ENCODE assay signal across 21 cellular contexts in the genomic region with DNA sequence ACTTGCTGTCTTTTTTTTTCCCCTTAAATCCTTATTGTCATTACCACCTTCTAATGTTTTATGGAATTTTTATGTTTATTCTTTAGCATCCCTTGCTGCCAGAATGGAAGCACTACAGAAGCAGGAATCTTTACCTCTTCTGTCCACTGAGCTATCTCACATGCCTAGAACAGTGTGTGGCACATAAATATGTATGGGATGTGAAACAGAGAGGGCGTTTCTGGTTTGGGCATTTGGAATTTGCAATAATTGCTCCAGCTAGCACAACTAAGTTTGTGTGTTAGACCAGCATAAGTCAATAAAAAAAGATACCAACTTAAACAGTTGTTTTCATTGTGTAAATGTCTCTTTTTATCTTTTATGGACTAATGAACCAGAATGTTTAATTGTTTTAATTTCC.
"Had no signal": no experiment of that assay in that cellular context is flagged by ENCODE, and none has a peak within 500 bp of the region (broad histone marks: within the 10 kb centered on the region; RNA-seq: fewer than 3 reads in every experiment).

No MANE protein-coding gene starts in this region.

- H3K4me1 Mint-ChIP-seq: endodermal cell had no signal

- H3K4me3 ChIP-seq: coronary artery, esophagus squamous epithelium, gastrocnemius medialis, heart right ventricle, left lung, lower lobe of right lung, mucosa of descending colon had no signal

- H3K36me3 ChIP-seq: esophagus squamous epithelium, gastrocnemius medialis, left lung, lower lobe of right lung had no signal

- H3K9me3 ChIP-seq: esophagus squamous epithelium, gastrocnemius medialis, left lung, lower lobe of right lung, mucosa of descending colon had no signal

- DNase-seq: effector CD8-positive, alpha-beta T cell; effector memory CD8-positive, alpha-beta T cell; endodermal cell; erythroblast; esophagus squamous epithelium; foreskin fibroblast; foreskin melanocyte; gastrocnemius medialis; glutamatergic neuron; head of caudate nucleus; heart right ventricle; hippocampal formation; left cardiac atrium; left lung; left ventricle myocardium superior; lower lobe of right lung; mesenchymal stem cell; mucosa of descending colon had no signal

- H3K27me3 Mint-ChIP-seq: effector memory CD8-positive, alpha-beta T cell had no signal

- H3K27ac ChIP-seq: coronary artery, epithelial cell of prostate, esophagus squamous epithelium, gastrocnemius medialis, heart right ventricle, left lung, lower lobe of right lung had no signal

- H3K4me1 ChIP-seq: esophagus squamous epithelium, gastrocnemius medialis, left lung, lower lobe of right lung had no signal

- H3K27me3 ChIP-seq: esophagus squamous epithelium, gastrocnemius medialis, heart right ventricle, left lung had no signal

- H3K9me3 Mint-ChIP-seq: effector memory CD8-positive, alpha-beta T cell; endodermal cell had no signal

- H3K4me3 Mint-ChIP-seq: effector memory CD8-positive, alpha-beta T cell; endodermal cell; mesothelial cell of epicardium had no signal

- H3K27ac Mint-ChIP-seq: effector memory CD8-positive, alpha-beta T cell; endodermal cell; mesothelial cell of epicardium had no signal
